16 cellular contexts compared by ENCODE assay signal in genomic region chr2:27993950-27994728, GRCh38.
DNase-seq lines count a peak whose midpoint lies in the region; ATAC-seq, FAIRE-seq and TF ChIP-seq lines count a peak whose summit lies in the region.
"Had no signal": no experiment of that assay in that cellular context is flagged by ENCODE, and none has a peak within 500 bp of the region (broad histone marks: within the 10 kb centered on the region; RNA-seq: fewer than 3 reads in every experiment).

No MANE protein-coding gene starts in this region.

- FAIRE-seq in K562 (lab: Jason Lieb, UNC) (no peak), urothelium cell line (lab: Jason Lieb, UNC) (peak; percentile 68)

- POLR2A ChIA-PET in activated CD4-positive, alpha-beta T cell treated with anti-CD3 and anti-CD28 coated beads for 36 hours (lab: Charles Lee): no interaction called here
- POLR2A ChIA-PET in HEK293 (lab: Yijun Ruan, JAX) (no interaction called here), K562 (lab: Yijun Ruan, JAX) (no interaction called here)

- no peaks in the 10 kb centered on the region for H3K9me3 ChIP-seq in HEK293 (ENCODE audit: control insufficient read depth, insufficient read depth, low read depth, low read length)
- H3K9me3 ChIP-seq in K562 (replicated peaks; ENCODE audit: control insufficient read depth, insufficient read depth, low read depth, low read length): no peaks in the 10 kb centered on the region

- H2AFZ ChIP-seq in K562 (ENCODE audit: low read depth, low read length): no peak overlapping the region

- ATAC-seq in activated CD4-positive, alpha-beta T cell treated with anti-CD3 and anti-CD28 coated beads for 36 hours: no peak
- no peak for ATAC-seq in K562
- ATAC-seq in HG03045 (IDR thresholded peaks at IDR 0.05; ENCODE audit: unreplicated experiment): no peak

- 43% methylated on average over 5 of the region's 5 CpGs for WGBS in K562 (ENCODE audit: insufficient coverage, low coverage, missing lambda C conversion rate)

- no peaks in the 10 kb centered on the region for H3K9me1 ChIP-seq in K562 (ENCODE audit: control insufficient read depth, insufficient read depth, low read length)

- H3K27ac ChIP-seq in HEK293 (ENCODE audit: extremely low read depth, low read depth, low read length) (no peak overlapping the region), K562 (ENCODE audit: extremely low read depth, low read depth, low read length) (no peak overlapping the region)

- TF ChIP-seq EP300 in K562 (IDR thresholded peaks at IDR 0.05; ENCODE audit: low read length): no peak

- H3K27me3 Mint-ChIP-seq in activated CD4-positive, alpha-beta T cell treated with anti-CD3 and anti-CD28 coated beads, Interleukin-2, amount 10 ng/mL, durations not matched to agents 24 days and 14 days: no peaks in the 10 kb centered on the region
- no peaks in the 10 kb centered on the region for H3K27me3 Mint-ChIP-seq in activated CD4-positive, alpha-beta T cell treated with anti-CD3 and anti-CD28 coated beads for 36 hours

- no peak for TF ChIP-seq CTCF in HEK293 (tag by site-specific recombination; IDR thresholded peaks at IDR 0.05)
- no peak for TF ChIP-seq CTCF in K562 (IDR thresholded peaks at IDR 0.05 in 2 of 3, conservative IDR thresholded peaks at IDR 0.05 in 1 of 3; ENCODE audit: insufficient read depth in 2 of 3, low read depth in 1 of 3, low read length in 3 of 3)

- intact Hi-C loops in activated CD4-positive, alpha-beta T cell treated with anti-CD3 and anti-CD28 coated beads, Interleukin-2, amount 10 ng/mL, durations not matched to agents 24 days and 14 days (cut with micrococcal nuclease): no loop called here
- intact Hi-C loops in activated CD4-positive, alpha-beta T cell treated with anti-CD3 and anti-CD28 coated beads for 36 hours (cut with DNase I, micrococcal nuclease): no loop called here
- intact Hi-C loops in K562 (cut with micrococcal nuclease): no loop called here

- peak overlapping the region; percentile 55 for H3K27ac Mint-ChIP-seq in activated CD4-positive, alpha-beta T cell treated with anti-CD3 and anti-CD28 coated beads, Interleukin-2, amount 10 ng/mL, durations not matched to agents 24 days and 14 days
- H3K27ac Mint-ChIP-seq in activated CD4-positive, alpha-beta T cell treated with anti-CD3 and anti-CD28 coated beads for 36 hours: no peak overlapping the region

- no peaks in the 10 kb centered on the region for H4K20me1 ChIP-seq in K562 (replicated peaks; ENCODE audit: control insufficient read depth, insufficient read depth, low read length)

- TF ChIP-seq POLR2A in K562 (conservative IDR thresholded peaks at IDR 0.05): no peak

- DNase-seq in activated CD4-positive, alpha-beta T cell treated with anti-CD3 and anti-CD28 coated beads, Interleukin-2, amount 10 ng/mL, durations not matched to agents 24 days and 14 days: no peak
- DNase-seq in activated CD4-positive, alpha-beta T cell treated with anti-CD3 and anti-CD28 coated beads for 36 hours: no peak
- DNase-seq in K562 (ENCODE audit: extremely low read depth in 1 of 4, low spot score in 3 of 4) (no peak), urothelium cell line (ENCODE audit: low spot score) (no peak), NCI-H2196 (lab: John Stamatoyannopoulos, UW; ENCODE audit: unreplicated experiment) (no peak), HPDE6-E6E7 (ENCODE audit: extremely low spot score) (no peak)
- DNase-seq: Calu3, DND-41, GDM1, Karpas-422, NCI-H1930, NCI-H524, T-helper 1 cell had no signal

- no TSS peak for BruUV-seq in K562 (replicated peaks; lab: Mats Ljungman, UMichigan)

- peaks cover 13% of the 10 kb centered on the region for H3K4me1 Mint-ChIP-seq in activated CD4-positive, alpha-beta T cell treated with anti-CD3 and anti-CD28 coated beads, Interleukin-2, amount 10 ng/mL, durations not matched to agents 24 days and 14 days
- H3K4me1 Mint-ChIP-seq in activated CD4-positive, alpha-beta T cell treated with anti-CD3 and anti-CD28 coated beads for 36 hours: peaks cover 5% of the 10 kb centered on the region

- H3K4me3 ChIP-seq in HEK293 (ENCODE audit: low read depth, low read length) (no peak overlapping the region), K562 (no peak overlapping the region)
- H3K4me3 ChIP-seq: SK-N-MC had no signal

- no peak overlapping the region for H3K4me3 Mint-ChIP-seq in activated CD4-positive, alpha-beta T cell treated with anti-CD3 and anti-CD28 coated beads, Interleukin-2, amount 10 ng/mL, durations not matched to agents 24 days and 14 days
- no peak overlapping the region for H3K4me3 Mint-ChIP-seq in activated CD4-positive, alpha-beta T cell treated with anti-CD3 and anti-CD28 coated beads for 36 hours

- H3K36me3 ChIP-seq in HEK293 (ENCODE audit: control insufficient read depth in 2 of 2, insufficient read depth in 1 of 2, low read length in 2 of 2): no peaks in the 10 kb centered on the region
- H3K36me3 ChIP-seq in K562 (ENCODE audit: control insufficient read depth, insufficient read depth, low read length): no peaks in the 10 kb centered on the region

- in situ Hi-C loops in K562 (cut with MboI): no loop called here

- no peaks in the 10 kb centered on the region for H3K27me3 ChIP-seq in K562 (ENCODE audit: control insufficient read depth in 2 of 2, insufficient read depth in 2 of 2, low read length in 2 of 2)

- H3K79me2 ChIP-seq in K562 (ENCODE audit: control insufficient read depth, insufficient read depth, low read length): no peaks in the 10 kb centered on the region

- H3K9me3 Mint-ChIP-seq in activated CD4-positive, alpha-beta T cell treated with anti-CD3 and anti-CD28 coated beads, Interleukin-2, amount 10 ng/mL, durations not matched to agents 24 days and 14 days: peaks cover 16% of the 10 kb centered on the region
- H3K9me3 Mint-ChIP-seq in activated CD4-positive, alpha-beta T cell treated with anti-CD3 and anti-CD28 coated beads for 36 hours (ENCODE audit: low read depth): peaks cover 5% of the 10 kb centered on the region

- no peaks in the 10 kb centered on the region for H3K4me1 ChIP-seq in HEK293 (ENCODE audit: control insufficient read depth, insufficient read depth, low read length)
- peaks cover 0 to 4% of the 10 kb centered on the region in 2 experiments; a peak in 1 of 5 replicates for H3K4me1 ChIP-seq in K562 (replicated peaks in 1 of 2; ENCODE audit: control insufficient read depth in 2 of 2, insufficient read depth in 2 of 2, low read length in 2 of 2)

- H3K4me2 ChIP-seq in K562 (ENCODE audit: insufficient read depth, low read length): no peak overlapping the region

- no peak for TF ChIP-seq RAD21 in K562 (CRISPR knock-in tag; conservative IDR thresholded peaks at IDR 0.05 in 1 of 2, IDR thresholded peaks at IDR 0.05 in 1 of 2)

- CTCF ChIA-PET in activated CD4-positive, alpha-beta T cell treated with anti-CD3 and anti-CD28 coated beads for 36 hours (lab: Charles Lee): no interaction called here
- CTCF ChIA-PET in HEK293 (lab: Yijun Ruan, JAX): no interaction called here
- CTCF ChIA-PET in K562 (lab: Yijun Ruan, JAX; ENCODE audit: low intra/inter-chr PET ratio): no interaction called here

- peaks cover 38% of the 10 kb centered on the region for H3K36me3 Mint-ChIP-seq in activated CD4-positive, alpha-beta T cell treated with anti-CD3 and anti-CD28 coated beads, Interleukin-2, amount 10 ng/mL, durations not matched to agents 24 days and 14 days (ENCODE audit: low read depth)
- H3K36me3 Mint-ChIP-seq in activated CD4-positive, alpha-beta T cell treated with anti-CD3 and anti-CD28 coated beads for 36 hours (ENCODE audit: low read depth): peaks cover 41% of the 10 kb centered on the region

- no peak overlapping the region for H3K9ac ChIP-seq in K562 (ENCODE audit: insufficient read depth in 1 of 2, low read depth in 2 of 2, low read length in 2 of 2)

TF ChIP-seq in HEK293, 187 proteins besides CTCF, POLR2A, EP300 and RAD21:
- no peak for TF ChIP-seq ZNF791 (tag by site-specific recombination; IDR thresholded peaks at IDR 0.05)
- no peak for TF ChIP-seq ZNF585B (tag by site-specific recombination; IDR thresholded peaks at IDR 0.05)
- TF ChIP-seq, protein P1, sequence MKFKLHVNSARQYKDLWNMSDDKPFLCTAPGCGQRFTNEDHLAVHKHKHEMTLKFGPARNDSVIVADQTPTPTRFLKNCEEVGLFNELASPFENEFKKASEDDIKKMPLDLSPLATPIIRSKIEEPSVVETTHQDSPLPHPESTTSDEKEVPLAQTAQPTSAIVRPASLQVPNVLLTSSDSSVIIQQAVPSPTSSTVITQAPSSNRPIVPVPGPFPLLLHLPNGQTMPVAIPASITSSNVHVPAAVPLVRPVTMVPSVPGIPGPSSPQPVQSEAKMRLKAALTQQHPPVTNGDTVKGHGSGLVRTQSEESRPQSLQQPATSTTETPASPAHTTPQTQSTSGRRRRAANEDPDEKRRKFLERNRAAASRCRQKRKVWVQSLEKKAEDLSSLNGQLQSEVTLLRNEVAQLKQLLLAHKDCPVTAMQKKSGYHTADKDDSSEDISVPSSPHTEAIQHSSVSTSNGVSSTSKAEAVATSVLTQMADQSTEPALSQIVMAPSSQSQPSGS (tag by site-specific recombination; IDR thresholded peaks at IDR 0.05; ENCODE audit: low read depth): peak; percentile 73

TF ChIP-seq in K562, 482 proteins besides CTCF, POLR2A, EP300 and RAD21:
- TF ChIP-seq, protein P2, sequence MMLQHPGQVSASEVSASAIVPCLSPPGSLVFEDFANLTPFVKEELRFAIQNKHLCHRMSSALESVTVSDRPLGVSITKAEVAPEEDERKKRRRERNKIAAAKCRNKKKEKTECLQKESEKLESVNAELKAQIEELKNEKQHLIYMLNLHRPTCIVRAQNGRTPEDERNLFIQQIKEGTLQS (IDR thresholded peaks at IDR 0.05): peak; percentile 58
- TF ChIP-seq, protein P2 (CRISPR knock-in tag; conservative IDR thresholded peaks at IDR 0.05): no peak
- TF ChIP-seq CAMTA2 (CRISPR knock-in tag; conservative IDR thresholded peaks at IDR 0.05) (no peak), PTTG1 (tag; IDR thresholded peaks at IDR 0.05; ENCODE audit: low read depth) (no peak), KDM5B (IDR thresholded peaks at IDR 0.05; ENCODE audit: insufficient replicate concordance, low read depth, low read length) (no peak)
- TF ChIP-seq, protein P3, sequence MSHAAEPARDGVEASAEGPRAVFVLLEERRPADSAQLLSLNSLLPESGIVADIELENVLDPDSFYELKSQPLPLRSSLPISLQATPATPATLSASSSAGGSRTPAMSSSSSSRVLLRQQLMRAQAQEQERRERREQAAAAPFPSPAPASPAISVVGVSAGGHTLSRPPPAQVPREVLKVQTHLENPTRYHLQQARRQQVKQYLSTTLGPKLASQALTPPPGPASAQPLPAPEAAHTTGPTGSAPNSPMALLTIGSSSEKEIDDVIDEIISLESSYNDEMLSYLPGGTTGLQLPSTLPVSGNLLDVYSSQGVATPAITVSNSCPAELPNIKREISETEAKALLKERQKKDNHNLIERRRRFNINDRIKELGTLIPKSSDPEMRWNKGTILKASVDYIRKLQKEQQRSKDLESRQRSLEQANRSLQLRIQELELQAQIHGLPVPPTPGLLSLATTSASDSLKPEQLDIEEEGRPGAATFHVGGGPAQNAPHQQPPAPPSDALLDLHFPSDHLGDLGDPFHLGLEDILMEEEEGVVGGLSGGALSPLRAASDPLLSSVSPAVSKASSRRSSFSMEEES (CRISPR knock-in tag; IDR thresholded peaks at IDR 0.05): no peak
TF ChIP-seq in K562: peak in this region for 1.
